In the genomic region with DNA sequence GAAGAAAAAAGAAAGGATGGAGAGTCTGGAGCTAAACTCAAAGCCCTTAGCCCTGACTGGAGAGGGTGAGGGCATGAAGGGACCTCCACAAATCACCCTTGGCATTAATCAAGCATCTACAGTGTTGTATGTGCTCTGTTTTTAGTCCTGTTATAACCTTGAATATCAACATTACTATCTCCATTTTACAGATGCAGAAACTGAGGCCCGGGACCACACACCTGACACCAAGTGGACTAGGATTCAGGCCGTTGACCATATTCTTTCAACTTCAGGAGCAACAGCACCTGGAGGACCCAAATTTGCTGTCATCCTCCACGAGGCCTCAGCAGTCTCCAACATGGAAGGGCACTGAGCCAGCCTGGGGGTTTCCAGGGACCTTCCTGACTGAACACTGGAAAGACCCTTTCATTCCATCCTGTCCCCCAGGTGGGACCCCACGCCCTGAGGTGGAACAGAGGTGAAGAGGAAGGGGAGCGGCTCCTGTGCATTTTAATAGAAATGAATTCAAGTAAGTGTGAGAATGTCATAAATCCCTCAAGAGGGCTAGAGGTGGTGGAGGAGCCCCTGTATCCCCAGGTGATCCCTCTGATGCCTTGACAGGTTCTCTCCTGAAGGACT, we compare ENCODE assay signal across 27 cellular contexts.
"Had no signal": no experiment of that assay in that cellular context is flagged by ENCODE, and none has a peak within 500 bp of the region (broad histone marks: within the 10 kb centered on the region; RNA-seq: fewer than 3 reads in every experiment).

No MANE protein-coding gene starts in this region.

- H3K27ac Mint-ChIP-seq: activated CD4-positive, alpha-beta T cell treated with anti-CD3 and anti-CD28 coated beads for 36 hours; activated CD8-positive, alpha-beta memory T cell treated with anti-CD3 and anti-CD28 coated beads, Interleukin-2, amount 10 ng/mL, durations not matched to agents 7 days and 5 days; activated CD8-positive, alpha-beta T cell treated with anti-CD3 and anti-CD28 coated beads, Interleukin-2, amount 10 ng/mL, durations not matched to agents 7 days and 5 days; activated naive CD4-positive, alpha-beta T cell treated with anti-CD3 and anti-CD28 coated beads for 36 hours; activated T-helper 2 cell treated with anti-CD3 and anti-CD28 coated beads, Interferon-gamma antibody, Interleukin-2, Interleukin-4, amounts not matched to agents 10 μg/mL and 5 μg/mL and 100 μg/mL, durations not matched to agents 14 hours and 24 hours and 36 hours; naive B cell; T-helper 2 cell treated with Interferon-gamma antibody and Interleukin-4, amounts not matched to agents 5 μg/mL and 100 μg/mL, for 36 hours had no signal

- ATAC-seq: activated CD4-positive, alpha-beta T cell treated with anti-CD3 and anti-CD28 coated beads for 36 hours; activated CD8-positive, alpha-beta memory T cell treated with anti-CD3 and anti-CD28 coated beads, Interleukin-2, amount 10 ng/mL, durations not matched to agents 7 days and 5 days; activated CD8-positive, alpha-beta T cell treated with anti-CD3 and anti-CD28 coated beads, Interleukin-2, amount 10 ng/mL, durations not matched to agents 7 days and 5 days; psoas muscle; stimulated activated naive CD8-positive, alpha-beta T cell treated with anti-CD3 and anti-CD28 coated beads, Interleukin-15, Interleukin-2, amounts not matched to agents 100 U/mL and 50 U/mL, for 24 hours had no signal

- H3K4me1 ChIP-seq: parathyroid adenoma, testis, uterus had no signal

- H3K36me3 Mint-ChIP-seq: activated CD8-positive, alpha-beta memory T cell treated with anti-CD3 and anti-CD28 coated beads, Interleukin-2, amount 10 ng/mL, durations not matched to agents 7 days and 5 days; naive B cell had no signal

- H3K9me3 ChIP-seq: esophagus squamous epithelium, psoas muscle, testis, transverse colon, uterus had no signal

- H3K36me3 ChIP-seq: esophagus squamous epithelium, transverse colon, uterus had no signal

- H3K27ac ChIP-seq: epithelial cell of prostate, esophagus squamous epithelium, parathyroid adenoma, psoas muscle, testis, transverse colon, uterus had no signal

- DNase-seq: activated CD4-positive, alpha-beta T cell treated with anti-CD3 and anti-CD28 coated beads for 36 hours; activated CD4-positive, CD25-positive, alpha-beta regulatory T cell; activated CD8-positive, alpha-beta memory T cell treated with anti-CD3 and anti-CD28 coated beads, Interleukin-2, amount 10 ng/mL, durations not matched to agents 7 days and 5 days; activated CD8-positive, alpha-beta T cell treated with anti-CD3 and anti-CD28 coated beads, Interleukin-2, amount 10 ng/mL, durations not matched to agents 7 days and 5 days; activated naive CD4-positive, alpha-beta T cell treated with anti-CD3 and anti-CD28 coated beads for 36 hours; activated T-cell treated with anti-CD3 and anti-CD28 coated beads, Interleukin-2, amount 50 U/mL, for 48 hours; amygdala; central memory CD4-positive, alpha-beta T cell; dermis blood vessel endothelial cell; effector CD4-positive, alpha-beta T cell; esophagus squamous epithelium; foreskin melanocyte; mammary epithelial cell; naive B cell; nucleus accumbens; psoas muscle; stimulated activated CD4-positive, alpha-beta T cell treated with anti-CD3 and anti-CD28 coated beads, Interleukin-2, amount 100 ng/mL, for 48 hours; stimulated activated naive CD8-positive, alpha-beta T cell treated with anti-CD3 and anti-CD28 coated beads, Interleukin-15, Interleukin-2, amounts not matched to agents 100 U/mL and 50 U/mL, for 24 hours; T-helper 1 cell; testis; transverse colon had no signal

- H3K27me3 ChIP-seq: esophagus squamous epithelium, testis, transverse colon, uterus had no signal

- H3K9me3 Mint-ChIP-seq: activated naive CD4-positive, alpha-beta T cell treated with anti-CD3 and anti-CD28 coated beads for 36 hours; activated T-helper 2 cell treated with anti-CD3 and anti-CD28 coated beads, Interferon-gamma antibody, Interleukin-2, Interleukin-4, amounts not matched to agents 10 μg/mL and 5 μg/mL and 100 μg/mL, durations not matched to agents 14 hours and 24 hours and 36 hours; naive B cell; T-helper 2 cell treated with Interferon-gamma antibody and Interleukin-4, amounts not matched to agents 5 μg/mL and 100 μg/mL, for 36 hours had no signal

- H3K9ac ChIP-seq: parathyroid adenoma had no signal

- H3K4me3 ChIP-seq: esophagus squamous epithelium, psoas muscle, testis, transverse colon, uterus had no signal

- H3K27me3 Mint-ChIP-seq: activated CD4-positive, alpha-beta T cell treated with anti-CD3 and anti-CD28 coated beads for 36 hours; naive B cell had no signal

- H3K4me3 Mint-ChIP-seq: activated CD4-positive, alpha-beta T cell treated with anti-CD3 and anti-CD28 coated beads for 36 hours; activated CD8-positive, alpha-beta memory T cell treated with anti-CD3 and anti-CD28 coated beads, Interleukin-2, amount 10 ng/mL, durations not matched to agents 7 days and 5 days; activated CD8-positive, alpha-beta T cell treated with anti-CD3 and anti-CD28 coated beads, Interleukin-2, amount 10 ng/mL, durations not matched to agents 7 days and 5 days; activated naive CD4-positive, alpha-beta T cell treated with anti-CD3 and anti-CD28 coated beads for 36 hours; neural crest cell; T-helper 2 cell treated with Interferon-gamma antibody and Interleukin-4, amounts not matched to agents 5 μg/mL and 100 μg/mL, for 36 hours had no signal
